ENCODE assay signal across 11 cellular contexts in the genomic region with DNA sequence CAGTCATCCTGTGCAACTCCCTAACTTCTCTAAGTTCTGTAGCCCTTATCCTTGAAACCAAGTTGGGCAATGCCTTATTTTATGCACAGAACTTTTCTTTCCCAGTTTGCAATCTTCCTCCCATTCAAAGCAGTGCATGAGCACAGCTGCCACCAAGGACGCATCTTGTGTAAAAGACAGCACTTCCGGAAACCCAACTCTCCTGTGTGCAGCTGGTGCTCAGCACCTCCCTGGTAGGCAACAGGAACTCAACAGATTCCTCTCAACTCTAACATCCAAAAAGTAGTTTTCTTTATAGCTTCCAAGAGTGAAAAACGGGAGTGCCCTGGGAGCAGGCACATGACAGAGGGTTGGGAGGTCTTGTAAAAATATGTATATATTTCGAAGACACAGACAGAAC. TPM values are rescaled to one million over a fixed set of nuclear protein-coding genes. Genes with fewer than 3 reads are reported as not detected.
DNase-seq lines count a peak whose midpoint lies in the region; ATAC-seq and TF ChIP-seq lines count a peak whose summit lies in the region.
"Had no signal": no experiment of that assay in that cellular context is flagged by ENCODE, and none has a peak within 500 bp of the region (broad histone marks: within the 10 kb centered on the region; RNA-seq: fewer than 3 reads in every experiment).

No MANE protein-coding gene starts in this region.

- H3K36me3 Mint-ChIP-seq in CD8-positive, alpha-beta memory T cell: peaks cover 2 to 51% (median 8%) of the 10 kb centered on the region in 3 donors
- H3K36me3 Mint-ChIP-seq in HFFc6 (ENCODE audit: low read depth) (peaks cover 13% of the 10 kb centered on the region), natural killer cell (no peaks in the 10 kb centered on the region)
- peaks cover 7% of the 10 kb centered on the region for H3K36me3 Mint-ChIP-seq in activated T-helper 1 cell treated with anti-CD3 and anti-CD28 coated beads, Interleukin-12 subunit alpha, Interleukin-12 subunit beta, Interleukin-2, Interleukin-4 antibody, amounts not matched to agents 30 ng/mL and 10 ng/mL and 1 ng/mL, durations not matched to agents 14 hours and 24 hours and 36 hours (ENCODE audit: low read depth)

- peak overlapping the region in 4 of 8 donors; percentile 19 to 88 (median 32) for H3K27ac Mint-ChIP-seq in CD8-positive, alpha-beta memory T cell
- peak overlapping the region; percentile 96 for H3K27ac Mint-ChIP-seq in HFFc6
- H3K27ac Mint-ChIP-seq in activated T-helper 1 cell treated with anti-CD3 and anti-CD28 coated beads, Interleukin-12 subunit alpha, Interleukin-12 subunit beta, Interleukin-2, Interleukin-4 antibody, amounts not matched to agents 30 ng/mL and 10 ng/mL and 1 ng/mL, durations not matched to agents 14 hours and 24 hours and 36 hours: no peak overlapping the region
- no peak overlapping the region for H3K27ac Mint-ChIP-seq in natural killer cell

- DNase-seq in CD8-positive, alpha-beta memory T cell: no peak
- DNase-seq in HFFc6 (no peak), natural killer cell (no peak), NCI-H146 treated with DMSO at 0.1 percent for 48 hours (lab: John Stamatoyannopoulos, UW; ENCODE audit: unreplicated experiment) (no peak), HAP-1 (ENCODE audit: low spot score in 2 of 2) (no peak), NOMO-1 treated with dmso at 0.1 percent for 144 hours (lab: John Stamatoyannopoulos, UW; ENCODE audit: unreplicated experiment) (no peak)
- DNase-seq in activated T-helper 1 cell treated with anti-CD3 and anti-CD28 coated beads, Interleukin-12 subunit alpha, Interleukin-12 subunit beta, Interleukin-2, Interleukin-4 antibody, amounts not matched to agents 30 ng/mL and 10 ng/mL and 1 ng/mL, durations not matched to agents 14 hours and 24 hours and 36 hours (ENCODE audit: low spot score): no peak
- DNase-seq: body of pancreas, NCI-H2029 treated with DMSO at 0.1 percent for 48 hours, T-helper 1 cell had no signal

- H3K27me3 ChIP-seq in CD8-positive, alpha-beta memory T cell (ENCODE audit: insufficient read depth, low read length, poor library complexity, severe bottlenecking): no peaks in the 10 kb centered on the region
- H3K27me3 ChIP-seq in HAP-1 (ENCODE audit: low read depth): no peaks in the 10 kb centered on the region
- H3K27me3 ChIP-seq: body of pancreas had no signal

- no peaks in the 10 kb centered on the region for H3K36me3 ChIP-seq in CD8-positive, alpha-beta memory T cell (ENCODE audit: insufficient read depth, low read length)
- H3K36me3 ChIP-seq in HAP-1 (replicated peaks): peaks cover 7% of the 10 kb centered on the region; the same call in 1 of the 2 replicates

- no peak for TF ChIP-seq CTCF in HFFc6 (IDR thresholded peaks at IDR 0.05)
- no peak for TF ChIP-seq CTCF in natural killer cell (IDR thresholded peaks at IDR 0.05)

- in situ Hi-C loops in HAP-1 (cut with MboI; ENCODE audit: low sequenced_read_pairs): no loop called here

- peaks cover 31 to 44% (median 38%) of the 10 kb centered on the region in 3 donors for H3K4me1 Mint-ChIP-seq in CD8-positive, alpha-beta memory T cell
- H3K4me1 Mint-ChIP-seq in HFFc6 (ENCODE audit: low read depth): peaks cover 55% of the 10 kb centered on the region
- H3K4me1 Mint-ChIP-seq in activated T-helper 1 cell treated with anti-CD3 and anti-CD28 coated beads, Interleukin-12 subunit alpha, Interleukin-12 subunit beta, Interleukin-2, Interleukin-4 antibody, amounts not matched to agents 30 ng/mL and 10 ng/mL and 1 ng/mL, durations not matched to agents 14 hours and 24 hours and 36 hours (ENCODE audit: low read depth): peaks cover 42% of the 10 kb centered on the region
- peaks cover 44 to 50% of the 10 kb centered on the region in 2 donors for H3K4me1 Mint-ChIP-seq in natural killer cell

- H3K4me3 Mint-ChIP-seq in CD8-positive, alpha-beta memory T cell: peak overlapping the region in 4 of 7 donors; percentile 49 to 94 (median 92)
- H3K4me3 Mint-ChIP-seq in HFFc6 (peak overlapping the region; percentile 92), natural killer cell (peak overlapping the region; percentile 94)
- peak overlapping the region; percentile 89 for H3K4me3 Mint-ChIP-seq in activated T-helper 1 cell treated with anti-CD3 and anti-CD28 coated beads, Interleukin-12 subunit alpha, Interleukin-12 subunit beta, Interleukin-2, Interleukin-4 antibody, amounts not matched to agents 30 ng/mL and 10 ng/mL and 1 ng/mL, durations not matched to agents 14 hours and 24 hours and 36 hours

- POLR2A ChIA-PET in CD8-positive, alpha-beta memory T cell (lab: Charles Lee): no interaction called here

- no peaks in the 10 kb centered on the region for H3K27me3 Mint-ChIP-seq in CD8-positive, alpha-beta memory T cell
- H3K27me3 Mint-ChIP-seq in HFFc6 (ENCODE audit: insufficient read depth) (peaks cover 6% of the 10 kb centered on the region), natural killer cell (ENCODE audit: low read depth in 2 of 2) (no peaks in the 10 kb centered on the region)
- H3K27me3 Mint-ChIP-seq in activated T-helper 1 cell treated with anti-CD3 and anti-CD28 coated beads, Interleukin-12 subunit alpha, Interleukin-12 subunit beta, Interleukin-2, Interleukin-4 antibody, amounts not matched to agents 30 ng/mL and 10 ng/mL and 1 ng/mL, durations not matched to agents 14 hours and 24 hours and 36 hours (ENCODE audit: insufficient read depth): no peaks in the 10 kb centered on the region

- intact Hi-C loops in activated T-helper 1 cell treated with anti-CD3 and anti-CD28 coated beads, Interleukin-12 subunit alpha, Interleukin-12 subunit beta, Interleukin-2, Interleukin-4 antibody, amounts not matched to agents 30 ng/mL and 10 ng/mL and 1 ng/mL, durations not matched to agents 14 hours and 24 hours and 36 hours (cut with micrococcal nuclease): loop anchor here (5.0 kb wide), 1 partner anchor 272 kb away; no protein-coding TSS in a partner anchor
- intact Hi-C loops in natural killer cell (cut with micrococcal nuclease): loop anchor here (5.0 kb wide), 1 partner anchor 238 kb away; no protein-coding TSS in a partner anchor

- no peak overlapping the region for H3K4me3 ChIP-seq in CD8-positive, alpha-beta memory T cell (ENCODE audit: low read length)
- no peak overlapping the region for H3K4me3 ChIP-seq in HAP-1
- H3K4me3 ChIP-seq: body of pancreas had no signal

- ATAC-seq in natural killer cell (no peak), HG02798 (IDR thresholded peaks at IDR 0.05; ENCODE audit: poor library complexity, unreplicated experiment) (no peak)
- ATAC-seq: body of pancreas had no signal

- H3K9me3 ChIP-seq in CD8-positive, alpha-beta memory T cell (ENCODE audit: low read length): no peaks in the 10 kb centered on the region
- H3K9me3 ChIP-seq in HAP-1: no peaks in the 10 kb centered on the region
- H3K9me3 ChIP-seq: body of pancreas had no signal

- no peak overlapping the region for H3K27ac ChIP-seq in CD8-positive, alpha-beta memory T cell (ENCODE audit: low read depth, low read length)
- H3K27ac ChIP-seq: body of pancreas had no signal

- H3K9me3 Mint-ChIP-seq in CD8-positive, alpha-beta memory T cell: no peaks in the 10 kb centered on the region
- H3K9me3 Mint-ChIP-seq in HFFc6 (no peaks in the 10 kb centered on the region; the same call in 1 of the 2 replicates), natural killer cell (no peaks in the 10 kb centered on the region)
- no peaks in the 10 kb centered on the region for H3K9me3 Mint-ChIP-seq in activated T-helper 1 cell treated with anti-CD3 and anti-CD28 coated beads, Interleukin-12 subunit alpha, Interleukin-12 subunit beta, Interleukin-2, Interleukin-4 antibody, amounts not matched to agents 30 ng/mL and 10 ng/mL and 1 ng/mL, durations not matched to agents 14 hours and 24 hours and 36 hours

- CTCF ChIA-PET in CD8-positive, alpha-beta memory T cell (lab: Charles Lee): no interaction called here

- peaks cover 23% of the 10 kb centered on the region for H3K4me1 ChIP-seq in CD8-positive, alpha-beta memory T cell (ENCODE audit: insufficient read depth, low read length)
- peaks cover 6% of the 10 kb centered on the region for H3K4me1 ChIP-seq in HAP-1

RNA-seq across cellular contexts. Expression of gene TMEM18, which starts 2.2 kb away (rescaled TPM):
- 10 to 100 TPM; 20.7 to 23.3 TPM for total RNA-seq in CD8-positive, alpha-beta memory T cell
- 22.2 TPM for polyA plus RNA-seq in CD8-positive, alpha-beta memory T cell
- 10 to 100 TPM; 24.6 to 28.5 (median 26.5) TPM for total RNA-seq in HFFc6 (2021; fragmentation: NEBNext Ultra II Directional; extraction: Animal tissue kit (Norgen Biotek cat#: 25700))
- 23.3 and 24.9 TPM in 2 replicates for total RNA-seq in activated T-helper 1 cell treated with anti-CD3 and anti-CD28 coated beads, Interleukin-12 subunit alpha, Interleukin-12 subunit beta, Interleukin-2, Interleukin-4 antibody, amounts not matched to agents 30 ng/mL and 10 ng/mL and 1 ng/mL, durations not matched to agents 14 hours and 24 hours and 36 hours
- total RNA-seq in natural killer cell: 10 to 100 TPM; 22.0 to 30.8 (median 22.1) TPM
